In the genomic region with DNA sequence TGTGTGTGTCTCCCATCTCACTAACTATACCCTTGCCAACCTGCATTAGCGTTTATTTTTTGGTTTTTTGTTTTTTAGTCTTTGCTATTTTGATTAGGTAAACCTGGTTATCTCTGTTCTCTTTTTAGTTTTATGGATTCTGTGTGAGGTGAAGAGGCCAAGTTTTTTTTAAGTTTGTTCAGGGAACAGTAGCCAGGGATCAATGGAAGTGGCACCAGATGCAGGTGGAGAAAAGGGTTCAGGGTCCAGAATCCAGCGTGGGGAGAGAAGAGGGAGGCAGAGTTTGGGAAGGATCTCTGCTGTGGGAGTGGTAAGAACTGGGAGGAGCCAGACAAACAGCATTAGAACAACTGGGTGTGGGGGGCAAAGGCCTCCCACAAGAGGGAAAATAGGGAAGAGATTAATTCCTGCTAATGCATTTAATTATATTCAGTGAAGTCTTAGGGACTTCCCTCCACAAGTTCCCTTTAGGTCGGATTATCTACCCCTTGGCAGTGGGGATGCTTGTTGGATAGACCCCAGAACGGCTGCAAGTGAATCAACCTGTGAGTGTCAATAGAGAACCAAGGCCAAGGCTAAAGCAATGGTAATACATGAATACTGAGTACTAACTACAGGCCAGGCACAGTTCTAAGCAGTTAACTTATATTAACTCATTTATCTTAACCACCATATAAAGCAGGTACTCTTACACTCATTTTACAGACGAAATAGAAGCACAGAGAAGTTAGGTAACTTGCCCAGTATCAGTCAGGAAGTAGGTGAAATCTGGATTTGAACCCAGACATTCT, we compare ENCODE assay signal across 10 cellular contexts. TPM values are rescaled to one million over a fixed set of nuclear protein-coding genes. Genes with fewer than 3 reads are reported as not detected.
DNase-seq lines count a peak whose midpoint lies in the region; ATAC-seq and TF ChIP-seq lines count a peak whose summit lies in the region.
"Had no signal": no experiment of that assay in that cellular context is flagged by ENCODE, and none has a peak within 500 bp of the region (broad histone marks: within the 10 kb centered on the region; RNA-seq: fewer than 3 reads in every experiment).

No MANE protein-coding gene starts in this region.

- H3K27ac Mint-ChIP-seq in activated naive CD4-positive, alpha-beta T cell treated with anti-CD3 and anti-CD28 coated beads for 36 hours, result peak overlapping the region; percentile 91
- H3K27ac Mint-ChIP-seq in activated naive CD8-positive, alpha-beta T cell treated with anti-CD3 and anti-CD28 coated beads, Interleukin-2, amount 10 ng/mL, durations not matched to agents 7 days and 5 days, result peak overlapping the region; percentile 98

- TF ChIP-seq POLR2A in right lobe of liver (IDR thresholded peaks at IDR 0.05), result no peak

- intact Hi-C loops in activated naive CD4-positive, alpha-beta T cell treated with anti-CD3 and anti-CD28 coated beads for 36 hours (cut with micrococcal nuclease), result loop anchor here (1.0 to 5.0 kb wide), 4 partner anchors 24 to 718 kb away; partner anchors contain the start of genes GNAI3 and RBM15
- intact Hi-C loops in right lobe of liver (cut with DNase I) (no loop called here), tibial artery (cut with DNase I; ENCODE audit: low total_unique reads) (no loop called here)

- H3K27ac ChIP-seq in right lobe of liver (peak overlapping the region; percentile 69 to 76 (median 76)), tibial artery (peak overlapping the region; percentile 80 to 91)

- H3K36me3 ChIP-seq in right lobe of liver, result no peaks in the 10 kb centered on the region
- no peaks in the 10 kb centered on the region for H3K36me3 ChIP-seq in tibial artery

- TF ChIP-seq CTCF in right lobe of liver (IDR thresholded peaks at IDR 0.05) (no peak), tibial artery (IDR thresholded peaks at IDR 0.05) (no peak)

- 11% methylated on average over 5 of the region's 5 CpGs for WGBS in right lobe of liver (ENCODE audit: insufficient coverage, low coverage, low lambda C conversion rate, missing lambda C conversion rate)

- H3K4me3 ChIP-seq in right lobe of liver (peak overlapping the region in 2 of 3 donors; percentile 68 to 94), tibial artery (peak overlapping the region; percentile 68 to 73)

- no peak for DNase-seq in activated naive CD4-positive, alpha-beta T cell treated with anti-CD3 and anti-CD28 coated beads for 36 hours
- no peak for DNase-seq in activated naive CD4-positive, alpha-beta T cell (lab: John Stamatoyannopoulos, UW)
- DNase-seq in activated naive CD8-positive, alpha-beta T cell treated with anti-CD3 and anti-CD28 coated beads, Interleukin-2, amount 10 ng/mL, durations not matched to agents 7 days and 5 days, result no peak
- DNase-seq in right lobe of liver (peak in 2 of 3 donors; percentile 63 to 83), tibial artery (no peak), activated gamma-delta T cell (lab: John Stamatoyannopoulos, UW) (no peak), iPS-NIHi7 (ENCODE audit: extremely low spot score) (no peak)
- no peak for DNase-seq in activated CD4-positive, alpha-beta T cell treated with anti-CD3 and anti-CD28 coated beads for 4 hours

- H3K36me3 Mint-ChIP-seq in activated naive CD4-positive, alpha-beta T cell treated with anti-CD3 and anti-CD28 coated beads for 36 hours (ENCODE audit: low read depth), result peaks cover 1% of the 10 kb centered on the region
- peaks cover 8% of the 10 kb centered on the region for H3K36me3 Mint-ChIP-seq in activated naive CD8-positive, alpha-beta T cell treated with anti-CD3 and anti-CD28 coated beads, Interleukin-2, amount 10 ng/mL, durations not matched to agents 7 days and 5 days

- ATAC-seq in activated naive CD8-positive, alpha-beta T cell treated with anti-CD3 and anti-CD28 coated beads, Interleukin-2, amount 10 ng/mL, durations not matched to agents 7 days and 5 days (ENCODE audit: low read depth), result no peak
- peak; percentile 25 to 71 (median 50) for ATAC-seq in right lobe of liver

- H3K4me1 Mint-ChIP-seq in activated naive CD4-positive, alpha-beta T cell treated with anti-CD3 and anti-CD28 coated beads for 36 hours (ENCODE audit: low read depth), result peaks cover 55% of the 10 kb centered on the region
- peaks cover 52% of the 10 kb centered on the region for H3K4me1 Mint-ChIP-seq in activated naive CD8-positive, alpha-beta T cell treated with anti-CD3 and anti-CD28 coated beads, Interleukin-2, amount 10 ng/mL, durations not matched to agents 7 days and 5 days

- H3K4me1 ChIP-seq in right lobe of liver (peaks cover 0 to 46% (median 13%) of the 10 kb centered on the region in 4 donors), tibial artery (peaks cover 0 to 45% (median 31%) of the 10 kb centered on the region in 4 donors)

- no peaks in the 10 kb centered on the region for H3K9me3 ChIP-seq in right lobe of liver
- no peaks in the 10 kb centered on the region for H3K9me3 ChIP-seq in tibial artery

- peak overlapping the region; percentile 93 for H3K4me3 Mint-ChIP-seq in activated naive CD4-positive, alpha-beta T cell treated with anti-CD3 and anti-CD28 coated beads for 36 hours
- H3K4me3 Mint-ChIP-seq in activated naive CD8-positive, alpha-beta T cell treated with anti-CD3 and anti-CD28 coated beads, Interleukin-2, amount 10 ng/mL, durations not matched to agents 7 days and 5 days, result peak overlapping the region; percentile 97

- no peaks in the 10 kb centered on the region for H3K27me3 Mint-ChIP-seq in activated naive CD4-positive, alpha-beta T cell treated with anti-CD3 and anti-CD28 coated beads for 36 hours (ENCODE audit: low read depth)
- peaks cover 1% of the 10 kb centered on the region for H3K27me3 Mint-ChIP-seq in activated naive CD8-positive, alpha-beta T cell treated with anti-CD3 and anti-CD28 coated beads, Interleukin-2, amount 10 ng/mL, durations not matched to agents 7 days and 5 days

- H3K27me3 ChIP-seq in right lobe of liver (no peaks in the 10 kb centered on the region), tibial artery (no peaks in the 10 kb centered on the region)

- no peaks in the 10 kb centered on the region for H3K9me3 Mint-ChIP-seq in activated naive CD4-positive, alpha-beta T cell treated with anti-CD3 and anti-CD28 coated beads for 36 hours
- no peaks in the 10 kb centered on the region for H3K9me3 Mint-ChIP-seq in activated naive CD8-positive, alpha-beta T cell treated with anti-CD3 and anti-CD28 coated beads, Interleukin-2, amount 10 ng/mL, durations not matched to agents 7 days and 5 days

- POLR2A ChIA-PET in activated naive CD8-positive, alpha-beta T cell treated with anti-CD3 and anti-CD28 coated beads, Interleukin-2, amount 10 ng/mL, durations not matched to agents 7 days and 5 days (lab: Charles Lee), result interaction anchor here (0.6 to 2.4 kb wide), 6 partner anchors 11 to 406 kb away, joined by 3 to 56 read pairs (median 6); partner anchors contain the start of gene GNAI3

- CTCF ChIA-PET in activated naive CD4-positive, alpha-beta T cell treated with anti-CD3 and anti-CD28 coated beads for 36 hours (lab: Charles Lee), result interaction anchor here (2.3 to 2.5 kb wide), 3 partner anchors 11 to 72 kb away, joined by 8 to 15 read pairs (median 12); no protein-coding TSS in a partner anchor

RNA-seq across cellular contexts. Expression of gene GNAT2, which starts 0.6 kb away (rescaled TPM):
- total RNA-seq in activated naive CD4-positive, alpha-beta T cell treated with anti-CD3 and anti-CD28 coated beads for 36 hours, result under 1 TPM; 0.22 to 0.50 TPM
- total RNA-seq in activated naive CD8-positive, alpha-beta T cell treated with anti-CD3 and anti-CD28 coated beads, Interleukin-2, amount 10 ng/mL, durations not matched to agents 7 days and 5 days, result under 1 TPM in 1 of 2 experiments, not detected in 1; 0.22 TPM
- total RNA-seq in right lobe of liver, result under 1 TPM in 3 of 6 experiments, not detected in 3; 0.20 to 0.21 (median 0.20) TPM
- total RNA-seq: esophagus mucosa, subcutaneous adipose tissue had no signal

RNA-seq across cellular contexts. Expression of gene AMPD2, which starts 0.8 kb away (rescaled TPM):
- total RNA-seq in activated naive CD4-positive, alpha-beta T cell treated with anti-CD3 and anti-CD28 coated beads for 36 hours, result 10 to 100 TPM; 41.3 to 56.9 TPM
- total RNA-seq in activated naive CD8-positive, alpha-beta T cell treated with anti-CD3 and anti-CD28 coated beads, Interleukin-2, amount 10 ng/mL, durations not matched to agents 7 days and 5 days, result 100 to 1,000 TPM; 114 to 122 TPM
- total RNA-seq in right lobe of liver, result 10 to 100 TPM; 29.1 to 59.1 (median 37.2) TPM

RNA-seq across cellular contexts. Expression of gene GSTM4, which starts 37.1 kb away (rescaled TPM):
- total RNA-seq in activated naive CD4-positive, alpha-beta T cell treated with anti-CD3 and anti-CD28 coated beads for 36 hours, result 1 to 10 TPM; 8.8 to 9.9 TPM
- total RNA-seq in activated naive CD8-positive, alpha-beta T cell treated with anti-CD3 and anti-CD28 coated beads, Interleukin-2, amount 10 ng/mL, durations not matched to agents 7 days and 5 days, result 1 to 10 TPM; 5.3 to 5.9 TPM
- total RNA-seq in right lobe of liver, result 10 to 100 TPM; 18.5 to 32.1 (median 23.8) TPM

RNA-seq across cellular contexts. Expression of gene GSTM2, which starts 49.0 kb away (rescaled TPM):
- 10 to 100 TPM; 14.2 to 14.3 TPM for total RNA-seq in activated naive CD4-positive, alpha-beta T cell treated with anti-CD3 and anti-CD28 coated beads for 36 hours
- total RNA-seq in activated naive CD8-positive, alpha-beta T cell treated with anti-CD3 and anti-CD28 coated beads, Interleukin-2, amount 10 ng/mL, durations not matched to agents 7 days and 5 days, result 10 to 100 TPM; 16.8 to 17.3 TPM
- total RNA-seq in right lobe of liver, result 10 to 100 TPM in 4 of 6 experiments, 1 to 10 TPM in 2; 4.4 to 16.0 (median 12.7) TPM

Comparison
In these comparisons a context has a peak if more than half of its experiments do, and no peak if none do; other contexts are left out.
1. DNase-seq: peak in right lobe of liver (2 of 3); none in activated naive CD4-positive, alpha-beta T cell treated with anti-CD3 and anti-CD28 coated beads for 36 hours (single experiment), activated naive CD4-positive, alpha-beta T cell (0 of 4), activated naive CD8-positive, alpha-beta T cell treated with anti-CD3 and anti-CD28 coated beads, Interleukin-2, amount 10 ng/mL, durations not matched to agents 7 days and 5 days (single experiment), tibial artery (0 of 2), activated gamma-delta T cell (single experiment), iPS-NIHi7 (single experiment) and activated CD4-positive, alpha-beta T cell treated with anti-CD3 and anti-CD28 coated beads for 4 hours (0 of 2).